ENCODE assay signal across 12 cellular contexts in genomic region chr3:33260104-33260503, GRCh38. TPM values are rescaled to one million over a fixed set of nuclear protein-coding genes. Genes with fewer than 3 reads are reported as not detected.
"Had no signal": no experiment of that assay in that cellular context is flagged by ENCODE, and none has a peak within 500 bp of the region (broad histone marks: within the 10 kb centered on the region; RNA-seq: fewer than 3 reads in every experiment).

No MANE protein-coding gene starts in this region.

- ATAC-seq: GM23338, HCT116 had no signal

- H3K9me3 Mint-ChIP-seq: HFFc6 had no signal

- H3K4me3 Mint-ChIP-seq: GM23338, H9, HFFc6 had no signal

- H3K27ac Mint-ChIP-seq: GM23338, H9, HFFc6 had no signal

- H3K36me3 ChIP-seq: HAP-1 had no signal

- DNase-seq: GM23248, GOT3, H7, H9, HCEC 1CT, HFFc6 had no signal

- H3K9ac ChIP-seq: GM23248 had no signal

- H3K4me1 Mint-ChIP-seq: GM23338 had no signal

- H3K4me2 ChIP-seq: GM23338 had no signal

- H2AFZ ChIP-seq: GM23248, GM23338 had no signal

- H3K27ac ChIP-seq: GM23248 had no signal

- H3K4me3 ChIP-seq: GM23248, GM23338, HAP-1 had no signal

- FAIRE-seq: H1, H54 had no signal

RNA-seq across cellular contexts. Expression of gene SUSD5, which starts 41.5 kb away (rescaled TPM):
- total RNA-seq: H4 had no signal
